In the genomic region with DNA sequence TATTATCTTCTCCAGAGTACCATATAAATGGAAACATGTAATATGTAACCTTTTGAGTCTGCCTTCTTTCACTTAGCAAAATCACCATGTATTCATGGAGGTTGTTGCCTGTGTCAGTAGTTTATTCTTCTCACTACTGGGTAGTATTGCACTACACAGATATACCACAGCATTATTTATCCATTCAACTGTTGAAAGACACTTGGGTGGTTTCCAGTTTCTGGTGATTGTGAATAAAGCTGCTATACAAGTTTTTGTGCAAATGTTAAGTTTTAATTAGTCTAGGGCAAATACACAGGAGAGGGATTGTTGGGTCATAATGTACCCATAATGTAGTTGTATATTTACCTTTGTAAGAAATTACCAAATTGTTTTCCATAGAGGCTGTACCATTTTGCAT, we compare ENCODE assay signal across 31 cellular contexts.
"Had no signal": no experiment of that assay in that cellular context is flagged by ENCODE, and none has a peak within 500 bp of the region (broad histone marks: within the 10 kb centered on the region; RNA-seq: fewer than 3 reads in every experiment).

No MANE protein-coding gene starts in this region.

- H3K27ac Mint-ChIP-seq: activated B cell treated with CpG ODN at 0.5 μM for 24 hours; activated CD4-positive, alpha-beta memory T cell treated with anti-CD3 and anti-CD28 coated beads for 36 hours; activated naive CD4-positive, alpha-beta T cell treated with anti-CD3 and anti-CD28 coated beads, Interleukin-2, amount 10 ng/mL, durations not matched to agents 7 days and 5 days; activated naive CD8-positive, alpha-beta T cell treated with anti-CD3 and anti-CD28 coated beads for 36 hours; dendritic cell treated with granulocyte-macrophage colony-stimulating factor and Interleukin-4, amounts not matched to agents 40 ng/mL and 50 ng/mL, for 4 days; T-helper 1 cell treated with Interleukin-12 subunit alpha and Interleukin-12 subunit beta and Interleukin-4 antibody, amounts not matched to agents 30 μg/mL and 1 μg/mL, for 36 hours; T-helper 2 cell treated with Interferon-gamma antibody and Interleukin-4, amounts not matched to agents 5 μg/mL and 100 μg/mL, for 36 hours had no signal

- H3K9me3 ChIP-seq: colonic mucosa, SJSA1, SK-N-SH had no signal

- FAIRE-seq: TTC549 had no signal

- DNase-seq: activated B cell treated with CpG ODN at 0.5 μM for 24 hours; activated CD4-positive, alpha-beta memory T cell treated with anti-CD3 and anti-CD28 coated beads for 36 hours; activated CD4-positive, alpha-beta T cell treated with anti-CD3 and anti-CD28 coated beads for 4 hours; activated CD4-positive, alpha-beta T cell treated with anti-CD3 and anti-CD28 coated beads, Interleukin-2, amount 50 U/mL, for 1 hour; activated CD4-positive, CD25-positive, alpha-beta regulatory T cell treated with anti-CD3 and anti-CD28 coated beads, Interleukin-2, amount 50 U/mL, for 72 hours; activated CD8-positive, alpha-beta memory T cell treated with anti-CD3 and anti-CD28 coated beads, Interleukin-2, amount 50 U/mL, for 4 hours; activated effector memory CD4-positive, alpha-beta T cell treated with Interleukin-2 at 50 U/mL for 16 hours; activated naive CD4-positive, alpha-beta T cell treated with anti-CD3 and anti-CD28 coated beads, Interleukin-2, amount 10 ng/mL, durations not matched to agents 7 days and 5 days; activated naive CD8-positive, alpha-beta T cell treated with anti-CD3 and anti-CD28 coated beads for 36 hours; activated T-cell treated with anti-CD3 and anti-CD28 coated beads for 4 hours; activated T-cell treated with anti-CD3 and anti-CD28 coated beads, Interleukin-2, amount 50 U/mL, for 4 hours; amygdala; colonic mucosa; NCI-H1105; NCI-H1417 treated with DMSO at 0.1 percent for 48 hours; NCI-H187 treated with DMSO at 0.1 percent for 48 hours; NCI-H2081 treated with DMSO at 0.1 percent for 48 hours; NCI-H345; NCI-H69; Peyer's patch; RPMI8226; SHP77 treated with DMSO at 0.1 percent for 48 hours; SK-N-SH had no signal

- H3K36me3 ChIP-seq: ascending aorta, cardiac muscle cell, colonic mucosa, Peyer's patch, SJSA1 had no signal

- H3K27me3 ChIP-seq: ascending aorta, cardiac muscle cell, colonic mucosa, Peyer's patch, SJSA1 had no signal

- ATAC-seq: activated T-cell treated with anti-CD3 and anti-CD28 coated beads, Interleukin-2, amount 50 U/mL, for 4 hours had no signal

- H3K4me3 ChIP-seq: ascending aorta, cardiac muscle cell, colonic mucosa, Peyer's patch, SJSA1 had no signal

- H3K9ac ChIP-seq: SK-N-SH had no signal

- H3K36me3 Mint-ChIP-seq: activated CD4-positive, alpha-beta memory T cell treated with anti-CD3 and anti-CD28 coated beads for 36 hours; activated naive CD4-positive, alpha-beta T cell treated with anti-CD3 and anti-CD28 coated beads, Interleukin-2, amount 10 ng/mL, durations not matched to agents 7 days and 5 days; activated naive CD8-positive, alpha-beta T cell treated with anti-CD3 and anti-CD28 coated beads for 36 hours had no signal

- H3K9me3 Mint-ChIP-seq: activated CD4-positive, alpha-beta memory T cell treated with anti-CD3 and anti-CD28 coated beads for 36 hours; activated naive CD4-positive, alpha-beta T cell treated with anti-CD3 and anti-CD28 coated beads, Interleukin-2, amount 10 ng/mL, durations not matched to agents 7 days and 5 days; activated naive CD8-positive, alpha-beta T cell treated with anti-CD3 and anti-CD28 coated beads for 36 hours; activated T-cell treated with anti-CD3 and anti-CD28 coated beads, Interleukin-2, amount 50 U/mL, for 4 hours; central memory CD8-positive, alpha-beta T cell; T-helper 2 cell treated with Interferon-gamma antibody and Interleukin-4, amounts not matched to agents 5 μg/mL and 100 μg/mL, for 36 hours had no signal

- H3K4me2 ChIP-seq: SK-N-SH had no signal

- H3K27ac ChIP-seq: ascending aorta, cardiac muscle cell, colonic mucosa, Peyer's patch, SJSA1 had no signal

- H3K4me1 ChIP-seq: ascending aorta, colonic mucosa, Peyer's patch, SJSA1 had no signal
